8 cellular contexts compared by ENCODE assay signal in genomic region chr4:54090804-54091623, GRCh38. TPM values are rescaled to one million over a fixed set of nuclear protein-coding genes. Genes with fewer than 3 reads are reported as not detected.
DNase-seq lines count a peak whose midpoint lies in the region; FAIRE-seq and TF ChIP-seq lines count a peak whose summit lies in the region.

No MANE protein-coding gene starts in this region.

- H3K4me2 ChIP-seq in SK-N-SH (peak overlapping the region; percentile 86), H1 (ENCODE audit: insufficient read depth in 1 of 2, low read depth in 2 of 2, low read length in 2 of 2) (peak overlapping the region; percentile 96 to 98)

- no peak for FAIRE-seq in H1 (lab: Jason Lieb, UNC)

- H3K23ac ChIP-seq in H1 (ENCODE audit: insufficient read length), result no peak overlapping the region

- H2BK12ac ChIP-seq in H1 (ENCODE audit: low read depth, low read length), result peak overlapping the region; percentile 27; the same call in 1 of the 2 replicates

- H4K20me1 ChIP-seq in SK-N-SH (ENCODE audit: insufficient read depth), result no peaks in the 10 kb centered on the region
- peaks cover 6 to 10% of the 10 kb centered on the region in 2 experiments for H4K20me1 ChIP-seq in H1 (replicated peaks in 1 of 2; ENCODE audit: control insufficient read depth in 1 of 2, insufficient read depth in 2 of 2, low read length in 2 of 2)

- TF ChIP-seq RAD21 in SK-N-SH (IDR thresholded peaks at IDR 0.05; ENCODE audit: low read length) (no peak), H1 (IDR thresholded peaks at IDR 0.05 in 1 of 2, conservative IDR thresholded peaks at IDR 0.05 in 1 of 2; ENCODE audit: low read depth in 2 of 2, low read length in 2 of 2) (no peak)

- H4K5ac ChIP-seq in H1 (ENCODE audit: insufficient read length, low read depth, low read length), result no peak overlapping the region

- H3K9ac ChIP-seq in SK-N-SH (peak overlapping the region; percentile 33; the same call in 1 of the 2 replicates), H1 (replicated peaks in 1 of 4; ENCODE audit: extremely low read depth in 1 of 4, low read depth in 3 of 4, low read length in 3 of 4) (no peak overlapping the region)

- no peaks in the 10 kb centered on the region for H3K79me1 ChIP-seq in H1 (ENCODE audit: low read depth, low read length)

- no peak overlapping the region for H3K14ac ChIP-seq in H1 (ENCODE audit: insufficient read length)

- TF ChIP-seq POLR2A in H1 (IDR thresholded peaks at IDR 0.05; ENCODE audit: control extremely low read depth in 1 of 2, low read depth in 2 of 2, low read length in 2 of 2), result no peak

- H3K27me3 ChIP-seq in SK-N-SH (ENCODE audit: insufficient read depth) (peaks cover 1% of the 10 kb centered on the region; the same call in 1 of the 2 replicates), H1 (replicated peaks in 1 of 4; ENCODE audit: control insufficient read depth in 3 of 4, extremely low read depth in 1 of 4, insufficient read depth in 3 of 4, low read length in 3 of 4) (peaks cover 42 to 64% (median 58%) of the 10 kb centered on the region in 4 experiments), muscle layer of duodenum (ENCODE audit: low read depth, low read length) (peaks cover 49% of the 10 kb centered on the region)

- no peaks in the 10 kb centered on the region for H3K9me2 ChIP-seq in SK-N-SH

- CTCF ChIA-PET in HEK293 (lab: Yijun Ruan, JAX), result interaction anchor here (1.2 kb wide), 1 partner anchor 126 kb away, joined by 5 read pairs; no protein-coding TSS in a partner anchor
- CTCF ChIA-PET in SK-N-SH (lab: Yijun Ruan, JAX), result no interaction called here
- CTCF ChIA-PET in H1 (lab: Charles Lee; ENCODE audit: partially characterized antibody), result interaction anchor here (0.9 to 9.8 kb wide), 4 partner anchors 16 to 161 kb away, joined by 3 to 62 read pairs (median 5); no protein-coding TSS in a partner anchor

- peak overlapping the region; percentile 6; the same call in 1 of the 2 replicates for H4K8ac ChIP-seq in H1 (ENCODE audit: extremely low read depth, insufficient read depth, low read length)

- DNase-seq in ELR (ENCODE audit: low read depth) (peak; percentile 36), SK-N-SH (peak; percentile 77), H1 (ENCODE audit: low read depth in 1 of 2, low spot score in 2 of 2) (no peak), NCI-H187 treated with DMSO at 0.1 percent for 48 hours (lab: John Stamatoyannopoulos, UW) (no peak), NCI-H2196 treated with DMSO at 0.1 percent for 48 hours (lab: John Stamatoyannopoulos, UW; ENCODE audit: unreplicated experiment) (no peak)
- DNase-seq in stimulated activated CD4-positive, alpha-beta T cell treated with anti-CD3 and anti-CD28 coated beads, Interleukin-2, amount 100 ng/mL, for 48 hours, result no peak

- H2BK120ac ChIP-seq in H1 (replicated peaks; ENCODE audit: low read depth, low read length), result no peak overlapping the region

- H3K56ac ChIP-seq in H1 (replicated peaks; ENCODE audit: insufficient read length, low read depth, low read length), result no peak overlapping the region

- H3K9me3 ChIP-seq in HEK293 (ENCODE audit: control insufficient read depth, insufficient read depth, low read depth, low read length), result no peaks in the 10 kb centered on the region
- no peaks in the 10 kb centered on the region for H3K9me3 ChIP-seq in SK-N-SH
- no peaks in the 10 kb centered on the region for H3K9me3 ChIP-seq in H1 (ENCODE audit: insufficient read depth in 2 of 2, low read depth in 1 of 2, low read length in 1 of 2)
- no peaks in the 10 kb centered on the region for H3K9me3 ChIP-seq in muscle layer of duodenum (ENCODE audit: control insufficient read depth in 1 of 2, low read length in 2 of 2)

- H2AK5ac ChIP-seq in H1 (ENCODE audit: low read depth, low read length), result peak overlapping the region; percentile 1; the same call in 1 of the 2 replicates

- H3K4me3 ChIP-seq in HEK293 (ENCODE audit: low read depth, low read length) (no peak overlapping the region), SK-N-SH (ENCODE audit: low read depth in 2 of 2, low read length in 1 of 2) (peak overlapping the region; percentile 54 to 71), H1 (ENCODE audit: extremely low read depth in 1 of 4, insufficient read depth in 2 of 4, low read depth in 3 of 4, low read length in 4 of 4) (peak overlapping the region; percentile 24 to 60 (median 32); a peak in 4 of 8 replicates), muscle layer of duodenum (ENCODE audit: low read depth in 1 of 2, low read length in 2 of 2) (peak overlapping the region; percentile 58 to 77)

- H3K36me3 ChIP-seq in HEK293 (ENCODE audit: control insufficient read depth in 2 of 2, insufficient read depth in 1 of 2, low read length in 2 of 2), result no peaks in the 10 kb centered on the region
- no peaks in the 10 kb centered on the region for H3K36me3 ChIP-seq in SK-N-SH (replicated peaks in 1 of 2; ENCODE audit: control insufficient read depth in 1 of 2, insufficient read depth in 2 of 2, low read length in 1 of 2)
- no peaks in the 10 kb centered on the region for H3K36me3 ChIP-seq in H1 (ENCODE audit: control insufficient read depth in 2 of 4, insufficient read depth in 4 of 4, low read length in 3 of 4)
- no peaks in the 10 kb centered on the region for H3K36me3 ChIP-seq in muscle layer of duodenum (ENCODE audit: control insufficient read depth in 1 of 2, insufficient read depth in 2 of 2, low read length in 2 of 2)

- no peak overlapping the region for H3K4ac ChIP-seq in H1 (replicated peaks; ENCODE audit: insufficient read length, low read depth, low read length)

- POLR2A ChIA-PET in HEK293 (lab: Yijun Ruan, JAX), result no interaction called here
- POLR2A ChIA-PET in SK-N-SH (lab: Yijun Ruan, JAX), result interaction anchor here (0.6 kb wide), 1 partner anchor 8 kb away, joined by 11 read pairs; no protein-coding TSS in a partner anchor
- POLR2A ChIA-PET in H1 (lab: Charles Lee; ENCODE audit: partially characterized antibody), result interaction anchor here (1.1 kb wide), 1 partner anchor 136 kb away, joined by 3 read pairs; no protein-coding TSS in a partner anchor

- no peak overlapping the region for H3K18ac ChIP-seq in H1 (ENCODE audit: extremely low read depth, low read length)

- H3K23me2 ChIP-seq in H1 (ENCODE audit: low read depth, low read length), result peaks cover 6% of the 10 kb centered on the region; the same call in 1 of the 2 replicates

- no peak overlapping the region; the same call in 1 of the 2 replicates for H2BK5ac ChIP-seq in H1 (ENCODE audit: low read depth, low read length)

- H3K27ac ChIP-seq in HEK293 (ENCODE audit: extremely low read depth, low read depth, low read length) (no peak overlapping the region), SK-N-SH (ENCODE audit: low read depth in 2 of 2, low read length in 1 of 2) (peak overlapping the region in 1 of 2 experiments; percentile 75; a peak in 1 of 4 replicates), H1 (ENCODE audit: low read depth, low read length) (no peak overlapping the region), muscle layer of duodenum (ENCODE audit: low read length) (no peak overlapping the region)

- H3K4me1 ChIP-seq in HEK293 (ENCODE audit: control insufficient read depth, insufficient read depth, low read length) (no peaks in the 10 kb centered on the region), SK-N-SH (ENCODE audit: control insufficient read depth in 1 of 2, insufficient read depth in 2 of 2, low read depth in 1 of 2, low read length in 1 of 2) (peaks cover 0 to 10% of the 10 kb centered on the region in 2 experiments; a peak in 2 of 4 replicates), H1 (replicated peaks in 1 of 4; ENCODE audit: control insufficient read depth in 3 of 4, insufficient read depth in 4 of 4, low read length in 3 of 4) (peaks cover 16 to 30% (median 18%) of the 10 kb centered on the region in 4 experiments), muscle layer of duodenum (ENCODE audit: control insufficient read depth in 1 of 2, insufficient read depth in 2 of 2, low read length in 2 of 2) (peaks cover 0 to 20% of the 10 kb centered on the region in 2 donors)

- no peak overlapping the region for H2BK15ac ChIP-seq in H1 (ENCODE audit: low read length)

- H2BK20ac ChIP-seq in H1 (ENCODE audit: low read length), result 0 out of 2 replicates have a peak overlapping the region, but pooled peaks have one; percentile 8

- no peak for TF ChIP-seq EP300 in SK-N-SH (IDR thresholded peaks at IDR 0.05; ENCODE audit: borderline replicate concordance in 1 of 2, low read depth in 1 of 2, low read length in 1 of 2)
- TF ChIP-seq EP300 in H1 (IDR thresholded peaks at IDR 0.05; ENCODE audit: borderline replicate concordance in 1 of 2, low read depth in 2 of 2, low read length in 2 of 2), result no peak

- no peaks in the 10 kb centered on the region for H3K79me2 ChIP-seq in SK-N-SH (ENCODE audit: insufficient read depth)
- no peaks in the 10 kb centered on the region for H3K79me2 ChIP-seq in H1 (ENCODE audit: control insufficient read depth in 1 of 2, insufficient read depth in 2 of 2, low read length in 2 of 2)

- TF ChIP-seq CTCF in HEK293 (tag by site-specific recombination; IDR thresholded peaks at IDR 0.05), result no peak
- no peak for TF ChIP-seq CTCF in SK-N-SH (IDR thresholded peaks at IDR 0.05)
- no peak for TF ChIP-seq CTCF in H1 (IDR thresholded peaks at IDR 0.05; ENCODE audit: control extremely low read depth in 1 of 3, insufficient read depth in 1 of 3, low read depth in 1 of 3, low read length in 3 of 3)

- 35% methylated on average over 19 of the region's 27 CpGs for WGBS in SK-N-SH (ENCODE audit: low lambda C conversion rate)
- WGBS in H1 (ENCODE audit: extremely low coverage in 1 of 2, insufficient coverage in 1 of 2, insufficient read length in 1 of 2, insufficient replicate concordance in 2 of 2, low coverage in 1 of 2, low lambda C conversion rate in 2 of 2, missing lambda C conversion rate in 1 of 2), 2 experiments, result 17% methylated on average over 27 of the region's 27 CpGs; no CpG with 5 or more reads in 1 of the 2 experiments

- H2AFZ ChIP-seq in SK-N-SH (ENCODE audit: low read depth) (peak overlapping the region; percentile 93; the same call in 1 of the 2 replicates), H1 (ENCODE audit: low read length) (no peak overlapping the region)

- no peaks in the 10 kb centered on the region for H3F3A ChIP-seq in SK-N-SH (replicated peaks; ENCODE audit: insufficient read depth)

- H4K91ac ChIP-seq in H1 (replicated peaks; ENCODE audit: insufficient read length, low read length), result no peak overlapping the region

RNA-seq across cellular contexts. Expression of gene GSX2, which starts 8.9 kb away (rescaled TPM):
- polyA plus RNA-seq in SK-N-SH (2012; rRNA removed) (0.02 and 0.41 TPM in 2 replicates), H1 (2011; rRNA removed) (not detected in 2 replicates)
- 0.21 TPM in 1 of 2 replicates, not detected in the other for polyA plus RNA-seq in SK-N-SH (2012; cell fraction: cytosol; rRNA removed)
- polyA plus RNA-seq in SK-N-SH (2012; cell fraction: nucleus; rRNA removed), result 0.06 TPM in 1 of 2 replicates, not detected in the other
- not detected in 2 replicates for total RNA-seq in H1 (2021; fragmentation: NEBNext Ultra II Directional; extraction: Animal tissue kit (Norgen Biotek cat#: 25700))
- not detected for polyA plus RNA-seq in H1 (2011; cell fraction: cytosol; rRNA removed)
- polyA plus RNA-seq in H1 (2011; cell fraction: nucleus; rRNA removed), result not detected
- polyA plus RNA-seq in H1 (2012, experiment 1 of 2), result not detected in 4 replicates
- polyA plus RNA-seq in H1 (2012, experiment 2 of 2), result not detected
- polyA plus RNA-seq in H1 (2013, experiment 1 of 2), result not detected
- 0.09 TPM for polyA plus RNA-seq in H1 (2013, experiment 2 of 2)
- not detected in 2 replicates for polyA minus RNA-seq in H1 (2011; rRNA and poly(A)+ RNA removed)
- polyA minus RNA-seq in H1 (2011; cell fraction: cytosol; rRNA and poly(A)+ RNA removed), result not detected
- not detected for polyA minus RNA-seq in H1 (2011; cell fraction: nucleus; rRNA and poly(A)+ RNA removed)

RNA-seq across cellular contexts. Expression of gene CHIC2, which starts 26.6 kb away (rescaled TPM):
- polyA plus RNA-seq in SK-N-SH (2012; rRNA removed) (24.1 and 26.8 TPM in 2 replicates), H1 (2011; rRNA removed) (3.0 and 4.5 TPM in 2 replicates)
- polyA plus RNA-seq in SK-N-SH (2012; cell fraction: cytosol; rRNA removed), result 26.7 and 33.2 TPM in 2 replicates
- polyA plus RNA-seq in SK-N-SH (2012; cell fraction: nucleus; rRNA removed), result 14.1 and 14.5 TPM in 2 replicates
- 10.9 and 11.9 TPM in 2 replicates for total RNA-seq in H1 (2021; fragmentation: NEBNext Ultra II Directional; extraction: Animal tissue kit (Norgen Biotek cat#: 25700))
- 5.6 TPM for polyA plus RNA-seq in H1 (2011; cell fraction: cytosol; rRNA removed)
- 2.3 TPM for polyA plus RNA-seq in H1 (2011; cell fraction: nucleus; rRNA removed)
- polyA plus RNA-seq in H1 (2012, experiment 1 of 2), result 3.9 to 5.7 TPM (median 4.9 TPM) in 4 replicates
- polyA plus RNA-seq in H1 (2012, experiment 2 of 2), result 3.1 TPM
- 5.5 TPM for polyA plus RNA-seq in H1 (2013, experiment 1 of 2)
- 6.7 TPM for polyA plus RNA-seq in H1 (2013, experiment 2 of 2)
- polyA minus RNA-seq in H1 (2011; rRNA and poly(A)+ RNA removed), result 1.6 and 2.2 TPM in 2 replicates
- 9.0 TPM for polyA minus RNA-seq in H1 (2011; cell fraction: cytosol; rRNA and poly(A)+ RNA removed)
- polyA minus RNA-seq in H1 (2011; cell fraction: nucleus; rRNA and poly(A)+ RNA removed), result 8.7 TPM

Comparison
In these comparisons a context has a peak if more than half of its experiments do, and no peak if none do; other contexts are left out.
1. DNase-seq: peak in ELR (single experiment) and SK-N-SH (single experiment); none in H1 (0 of 2), NCI-H187 treated with DMSO at 0.1 percent for 48 hours (single experiment), NCI-H2196 treated with DMSO at 0.1 percent for 48 hours (single experiment) and stimulated activated CD4-positive, alpha-beta T cell treated with anti-CD3 and anti-CD28 coated beads, Interleukin-2, amount 100 ng/mL, for 48 hours (0 of 2).